10 cellular contexts compared by ENCODE assay signal in genomic region chr4:2924765-2925301, GRCh38. TPM values are rescaled to one million over a fixed set of nuclear protein-coding genes. Genes with fewer than 3 reads are reported as not detected.
DNase-seq lines count a peak whose midpoint lies in the region; ATAC-seq and TF ChIP-seq lines count a peak whose summit lies in the region.
"Had no signal": no experiment of that assay in that cellular context is flagged by ENCODE, and none has a peak within 500 bp of the region (broad histone marks: within the 10 kb centered on the region; RNA-seq: fewer than 3 reads in every experiment).

No MANE protein-coding gene starts in this region.

- H3K27ac ChIP-seq in coronary artery: no peak overlapping the region

- peak; percentile 19 for DNase-seq in activated CD4-positive, CD25-positive, alpha-beta regulatory T cell treated with anti-CD3 and anti-CD28 coated beads, Interleukin-2, amount 50 U/mL, for 72 hours
- no peak for DNase-seq in activated CD4-positive, CD25-positive, alpha-beta regulatory T cell (lab: John Stamatoyannopoulos, UW)
- peak; percentile 85 for DNase-seq in NCI-H69 (lab: John Stamatoyannopoulos, UW)
- DNase-seq in coronary artery (ENCODE audit: low spot score): peak; percentile 50
- DNase-seq in renal cortical epithelial cell (ENCODE audit: low read depth): peak; percentile 30
- DNase-seq in stimulated activated CD4-positive, alpha-beta T cell treated with anti-CD3 and anti-CD28 coated beads, Interleukin-2, amount 100 ng/mL, for 48 hours: no peak
- DNase-seq in cerebellum (ENCODE audit: low spot score): no peak
- DNase-seq: ACHN, NCI-H1417 had no signal

- no peak for ATAC-seq in GM18505 (IDR thresholded peaks at IDR 0.05; ENCODE audit: unreplicated experiment)

- TF ChIP-seq POLR2A in GM18505 (IDR thresholded peaks at IDR 0.05; ENCODE audit: borderline replicate concordance, extremely low read depth, insufficient read depth, insufficient read length): no peak

- no peak for TF ChIP-seq CTCF in coronary artery (IDR thresholded peaks at IDR 0.05)

- H3K4me3 ChIP-seq in coronary artery: no peak overlapping the region

RNA-seq across cellular contexts. Expression of gene NOP14, which starts 38.4 kb away (rescaled TPM):
- total RNA-seq in renal cortical epithelial cell: 15.5 and 30.5 TPM in 2 replicates
- 7.1 TPM for total RNA-seq in cerebellum

RNA-seq across cellular contexts. Expression of gene GRK4, which starts 38.5 kb away (rescaled TPM):
- total RNA-seq in renal cortical epithelial cell (4.7 and 5.7 TPM in 2 replicates), cerebellum (26.5 TPM)

Comparison
In these comparisons a context has a peak if more than half of its experiments do, and no peak if none do; other contexts are left out.
1. DNase-seq: peak in activated CD4-positive, CD25-positive, alpha-beta regulatory T cell treated with anti-CD3 and anti-CD28 coated beads, Interleukin-2, amount 50 U/mL, for 72 hours (single experiment), NCI-H69 (single experiment), coronary artery (single experiment) and renal cortical epithelial cell (single experiment); none in activated CD4-positive, CD25-positive, alpha-beta regulatory T cell (0 of 4), stimulated activated CD4-positive, alpha-beta T cell treated with anti-CD3 and anti-CD28 coated beads, Interleukin-2, amount 100 ng/mL, for 48 hours (0 of 2) and cerebellum (single experiment).